Comparison of ENCODE assay signal across 9 cellular contexts in genomic region chr5:131328536-131329186, GRCh38.
DNase-seq lines count a peak whose midpoint lies in the region; ATAC-seq and TF ChIP-seq lines count a peak whose summit lies in the region.
"Had no signal": no experiment of that assay in that cellular context is flagged by ENCODE, and none has a peak within 500 bp of the region (broad histone marks: within the 10 kb centered on the region; RNA-seq: fewer than 3 reads in every experiment).

No MANE protein-coding gene starts in this region.

- H3K9me3 Mint-ChIP-seq in activated naive CD4-positive, alpha-beta T cell treated with anti-CD3 and anti-CD28 coated beads, Interleukin-2, amount 50 U/mL, for 24 hours = peaks cover 4% of the 10 kb centered on the region
- H3K9me3 Mint-ChIP-seq in stimulated activated naive CD8-positive, alpha-beta T cell treated with anti-CD3 and anti-CD28 coated beads, Interleukin-15, amount 100 ng/mL, for 72 hours = no peaks in the 10 kb centered on the region

- DNase-seq in activated naive CD4-positive, alpha-beta T cell treated with anti-CD3 and anti-CD28 coated beads, Interleukin-2, amount 50 U/mL, for 16 hours = no peak
- DNase-seq in SW480 (ENCODE audit: low spot score) (peak; percentile 60), fibroblast of pulmonary artery (ENCODE audit: low read depth) (peak; percentile 58), cortex of kidney (lab: John Stamatoyannopoulos, UW) (no peak), NCI-H2227 treated with DMSO at 0.1 percent for 48 hours (lab: John Stamatoyannopoulos, UW) (no peak)
- DNase-seq in stimulated activated naive CD8-positive, alpha-beta T cell treated with anti-CD3 and anti-CD28 coated beads, Interleukin-15, amount 100 ng/mL, for 72 hours = no peak
- DNase-seq in activated effector memory CD4-positive, alpha-beta T cell treated with anti-CD3 and anti-CD28 coated beads, Interleukin-2, amount 50 U/mL, for 16 hours = no peak

- peak; percentile 82 for ATAC-seq in stimulated activated naive CD8-positive, alpha-beta T cell treated with anti-CD3 and anti-CD28 coated beads, Interleukin-15, amount 100 ng/mL, for 72 hours

- H3K36me3 Mint-ChIP-seq in activated naive CD4-positive, alpha-beta T cell treated with anti-CD3 and anti-CD28 coated beads, Interleukin-2, amount 50 U/mL, for 24 hours = peaks cover 25% of the 10 kb centered on the region

- H3K4me1 Mint-ChIP-seq in activated naive CD4-positive, alpha-beta T cell treated with anti-CD3 and anti-CD28 coated beads, Interleukin-2, amount 50 U/mL, for 24 hours = peaks cover 86% of the 10 kb centered on the region
- peaks cover 76% of the 10 kb centered on the region for H3K4me1 Mint-ChIP-seq in stimulated activated naive CD8-positive, alpha-beta T cell treated with anti-CD3 and anti-CD28 coated beads, Interleukin-15, amount 100 ng/mL, for 72 hours

- peak overlapping the region; percentile 67 for H3K4me3 Mint-ChIP-seq in activated naive CD4-positive, alpha-beta T cell treated with anti-CD3 and anti-CD28 coated beads, Interleukin-2, amount 50 U/mL, for 24 hours
- peak overlapping the region; percentile 9 to 28 for H3K4me3 Mint-ChIP-seq in stimulated activated naive CD8-positive, alpha-beta T cell treated with anti-CD3 and anti-CD28 coated beads, Interleukin-15, amount 100 ng/mL, for 72 hours

- H3K27ac Mint-ChIP-seq in activated naive CD4-positive, alpha-beta T cell treated with anti-CD3 and anti-CD28 coated beads, Interleukin-2, amount 50 U/mL, for 24 hours = peak overlapping the region; percentile 97
- peak overlapping the region; percentile 72 to 91 for H3K27ac Mint-ChIP-seq in stimulated activated naive CD8-positive, alpha-beta T cell treated with anti-CD3 and anti-CD28 coated beads, Interleukin-15, amount 100 ng/mL, for 72 hours

- TF ChIP-seq CTCF in fibroblast of pulmonary artery (IDR thresholded peaks at IDR 0.05; ENCODE audit: low read length, missing control alignments) = no peak

- no peaks in the 10 kb centered on the region for H3K27me3 Mint-ChIP-seq in activated naive CD4-positive, alpha-beta T cell treated with anti-CD3 and anti-CD28 coated beads, Interleukin-2, amount 50 U/mL, for 24 hours
- no peaks in the 10 kb centered on the region for H3K27me3 Mint-ChIP-seq in stimulated activated naive CD8-positive, alpha-beta T cell treated with anti-CD3 and anti-CD28 coated beads, Interleukin-15, amount 100 ng/mL, for 72 hours

- no peak overlapping the region for H3K4me3 ChIP-seq in fibroblast of pulmonary artery (replicated peaks; ENCODE audit: low read depth, low read length)
- H3K4me3 ChIP-seq: suprapubic skin had no signal

Comparison
In these comparisons a context has a peak if more than half of its experiments do, and no peak if none do; other contexts are left out.
1. DNase-seq: peak in SW480 (single experiment) and fibroblast of pulmonary artery (single experiment); none in activated naive CD4-positive, alpha-beta T cell treated with anti-CD3 and anti-CD28 coated beads, Interleukin-2, amount 50 U/mL, for 16 hours (single experiment), stimulated activated naive CD8-positive, alpha-beta T cell treated with anti-CD3 and anti-CD28 coated beads, Interleukin-15, amount 100 ng/mL, for 72 hours (0 of 2), activated effector memory CD4-positive, alpha-beta T cell treated with anti-CD3 and anti-CD28 coated beads, Interleukin-2, amount 50 U/mL, for 16 hours (single experiment), cortex of kidney (single experiment) and NCI-H2227 treated with DMSO at 0.1 percent for 48 hours (single experiment).